38 cellular contexts compared by ENCODE assay signal in the genomic region with DNA sequence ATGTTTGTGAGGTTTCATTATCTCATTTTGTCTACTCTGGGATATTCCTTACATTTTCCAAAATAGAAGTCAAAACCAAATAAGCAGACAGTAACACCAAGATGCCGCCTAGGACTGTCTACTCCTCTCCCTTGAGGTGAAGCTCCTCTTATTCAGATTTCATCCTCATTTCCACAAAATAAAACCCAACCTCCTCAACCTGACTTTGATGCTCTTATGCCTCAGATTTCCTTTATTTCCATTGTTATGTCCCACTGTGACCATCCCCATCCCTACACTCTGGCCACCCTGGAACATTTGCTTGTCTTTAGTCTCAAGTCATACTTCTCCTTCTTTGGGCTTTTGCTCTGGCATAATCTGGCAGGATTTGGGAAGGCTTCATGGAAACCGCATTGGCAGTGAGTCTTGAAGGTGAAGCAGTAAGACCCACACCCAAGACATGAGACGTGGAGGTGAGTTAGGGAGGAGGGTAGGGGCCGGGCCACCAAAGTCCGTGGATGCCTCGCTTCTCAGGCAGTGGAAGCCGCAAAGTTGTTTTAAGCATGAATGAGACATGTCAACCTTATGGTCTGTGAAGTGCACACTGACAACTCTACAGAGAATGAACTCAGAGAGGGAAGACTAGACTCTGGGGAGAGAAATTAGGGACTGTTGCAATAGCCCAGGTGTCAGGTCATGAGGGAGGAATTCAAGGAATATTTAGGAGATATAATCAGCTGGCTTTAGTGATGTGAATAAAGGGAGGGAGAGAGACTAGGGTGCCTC.
"Had no signal": no experiment of that assay in that cellular context is flagged by ENCODE, and none has a peak within 500 bp of the region (broad histone marks: within the 10 kb centered on the region; RNA-seq: fewer than 3 reads in every experiment).

No MANE protein-coding gene starts in this region.

- ATAC-seq: activated CD4-positive, CD25-positive, alpha-beta regulatory T cell treated with anti-CD3 and anti-CD28 coated beads, Interleukin-2, amount 50 U/mL, for 24 hours; activated CD8-positive, alpha-beta T cell treated with anti-CD3 and anti-CD28 coated beads for 36 hours; activated naive CD4-positive, alpha-beta T cell treated with anti-CD3 and anti-CD28 coated beads, Interleukin-2, amount 50 U/mL, for 72 hours; activated T-cell treated with anti-CD3 and anti-CD28 coated beads, Interleukin-2, amount 50 U/mL, for 4 hours; activated T-cell treated with anti-CD3 and anti-CD28 coated beads, Interleukin-2, amount 50 U/mL, for 72 hours; activated T-helper 17 cell treated with anti-CD3 and anti-CD28 coated beads, Interleukin-2, amount 50 U/mL, for 72 hours; body of pancreas; WTC11 had no signal

- H3K9me3 Mint-ChIP-seq: activated CD4-positive, alpha-beta memory T cell treated with anti-CD3 and anti-CD28 coated beads for 36 hours; activated CD4-positive, alpha-beta T cell treated with anti-CD3 and anti-CD28 coated beads, Interleukin-2, amount 10 ng/mL, durations not matched to agents 24 days and 14 days; activated CD8-positive, alpha-beta T cell treated with anti-CD3 and anti-CD28 coated beads for 36 hours; activated naive CD4-positive, alpha-beta T cell treated with anti-CD3 and anti-CD28 coated beads for 36 hours; activated naive CD8-positive, alpha-beta T cell treated with anti-CD3 and anti-CD28 coated beads for 36 hours; activated T-cell treated with anti-CD3 and anti-CD28 coated beads, Interleukin-2, amount 50 U/mL, for 4 hours; activated T-cell treated with anti-CD3 and anti-CD28 coated beads, Interleukin-2, amount 50 U/mL, for 72 hours; activated T-helper 1 cell treated with anti-CD3 and anti-CD28 coated beads, Interleukin-12 subunit alpha, Interleukin-12 subunit beta, Interleukin-2, Interleukin-4 antibody, amounts not matched to agents 30 ng/mL and 10 ng/mL and 1 ng/mL, durations not matched to agents 14 hours and 24 hours and 36 hours; T-helper 1 cell treated with Interleukin-12 subunit alpha and Interleukin-12 subunit beta and Interleukin-4 antibody, amounts not matched to agents 30 μg/mL and 1 μg/mL, for 36 hours; T-helper 2 cell treated with Interferon-gamma antibody and Interleukin-4, amounts not matched to agents 5 μg/mL and 100 μg/mL, for 36 hours had no signal

- H3K27me3 Mint-ChIP-seq: activated CD4-positive, alpha-beta memory T cell treated with anti-CD3 and anti-CD28 coated beads for 36 hours; activated CD4-positive, alpha-beta T cell treated with anti-CD3 and anti-CD28 coated beads, Interleukin-2, amount 10 ng/mL, durations not matched to agents 24 days and 14 days; activated naive CD8-positive, alpha-beta T cell treated with anti-CD3 and anti-CD28 coated beads for 36 hours had no signal

- H3K27ac Mint-ChIP-seq: activated CD4-positive, alpha-beta memory T cell treated with anti-CD3 and anti-CD28 coated beads for 36 hours; activated CD4-positive, alpha-beta T cell treated with anti-CD3 and anti-CD28 coated beads, Interleukin-2, amount 10 ng/mL, durations not matched to agents 24 days and 14 days; activated CD8-positive, alpha-beta T cell treated with anti-CD3 and anti-CD28 coated beads for 36 hours; activated naive CD4-positive, alpha-beta T cell treated with anti-CD3 and anti-CD28 coated beads for 36 hours; activated naive CD4-positive, alpha-beta T cell treated with anti-CD3 and anti-CD28 coated beads, Interleukin-2, amount 50 U/mL, for 72 hours; activated naive CD8-positive, alpha-beta T cell treated with anti-CD3 and anti-CD28 coated beads for 36 hours; activated T-cell treated with anti-CD3 and anti-CD28 coated beads, Interleukin-2, amount 50 U/mL, for 72 hours; activated T-helper 1 cell treated with anti-CD3 and anti-CD28 coated beads, Interleukin-12 subunit alpha, Interleukin-12 subunit beta, Interleukin-2, Interleukin-4 antibody, amounts not matched to agents 30 ng/mL and 10 ng/mL and 1 ng/mL, durations not matched to agents 14 hours and 24 hours and 36 hours; activated T-helper 17 cell treated with anti-CD3 and anti-CD28 coated beads, Interleukin-2, amount 50 U/mL, for 72 hours; T-helper 1 cell treated with Interleukin-12 subunit alpha and Interleukin-12 subunit beta and Interleukin-4 antibody, amounts not matched to agents 30 μg/mL and 1 μg/mL, for 36 hours; T-helper 2 cell treated with Interferon-gamma antibody and Interleukin-4, amounts not matched to agents 5 μg/mL and 100 μg/mL, for 36 hours; WTC11 had no signal

- H3K4me3 Mint-ChIP-seq: activated CD4-positive, alpha-beta memory T cell treated with anti-CD3 and anti-CD28 coated beads for 36 hours; activated CD4-positive, alpha-beta T cell treated with anti-CD3 and anti-CD28 coated beads, Interleukin-2, amount 10 ng/mL, durations not matched to agents 24 days and 14 days; activated CD8-positive, alpha-beta T cell treated with anti-CD3 and anti-CD28 coated beads for 36 hours; activated naive CD4-positive, alpha-beta T cell treated with anti-CD3 and anti-CD28 coated beads for 36 hours; activated naive CD8-positive, alpha-beta T cell treated with anti-CD3 and anti-CD28 coated beads for 36 hours; activated T-cell treated with anti-CD3 and anti-CD28 coated beads, Interleukin-2, amount 50 U/mL, for 4 hours; activated T-cell treated with anti-CD3 and anti-CD28 coated beads, Interleukin-2, amount 50 U/mL, for 72 hours; activated T-helper 1 cell treated with anti-CD3 and anti-CD28 coated beads, Interleukin-12 subunit alpha, Interleukin-12 subunit beta, Interleukin-2, Interleukin-4 antibody, amounts not matched to agents 30 ng/mL and 10 ng/mL and 1 ng/mL, durations not matched to agents 14 hours and 24 hours and 36 hours; activated T-helper 17 cell treated with anti-CD3 and anti-CD28 coated beads, Interleukin-2, amount 50 U/mL, for 72 hours; T-helper 1 cell treated with Interleukin-12 subunit alpha and Interleukin-12 subunit beta and Interleukin-4 antibody, amounts not matched to agents 30 μg/mL and 1 μg/mL, for 36 hours; T-helper 2 cell treated with Interferon-gamma antibody and Interleukin-4, amounts not matched to agents 5 μg/mL and 100 μg/mL, for 36 hours; WTC11 had no signal

- H3K27ac ChIP-seq: adrenal gland, body of pancreas, brain microvascular endothelial cell, breast epithelium, WERI-Rb-1 had no signal

- H3K4me1 ChIP-seq: adrenal gland, body of pancreas, breast epithelium had no signal

- H3K9me3 ChIP-seq: adrenal gland, body of pancreas, breast epithelium had no signal

- H3K27me3 ChIP-seq: adrenal gland, body of pancreas, brain microvascular endothelial cell, breast epithelium had no signal

- H3K4me1 Mint-ChIP-seq: activated CD4-positive, alpha-beta T cell treated with anti-CD3 and anti-CD28 coated beads, Interleukin-2, amount 10 ng/mL, durations not matched to agents 24 days and 14 days; activated naive CD8-positive, alpha-beta T cell treated with anti-CD3 and anti-CD28 coated beads for 36 hours; activated T-helper 17 cell treated with anti-CD3 and anti-CD28 coated beads, Interleukin-2, amount 50 U/mL, for 72 hours had no signal

- DNase-seq: activated CD4-positive, alpha-beta memory T cell treated with anti-CD3 and anti-CD28 coated beads for 36 hours; activated CD4-positive, alpha-beta T cell treated with anti-CD3 and anti-CD28 coated beads for 1 hour; activated CD4-positive, alpha-beta T cell treated with anti-CD3 and anti-CD28 coated beads for 4 hours; activated CD4-positive, alpha-beta T cell treated with anti-CD3 and anti-CD28 coated beads, Interleukin-2, amount 10 ng/mL, durations not matched to agents 24 days and 14 days; activated CD4-positive, alpha-beta T cell treated with anti-CD3 and anti-CD28 coated beads, Interleukin-2, amount 50 U/mL, for 1 hour; activated CD4-positive, alpha-beta T cell treated with anti-CD3 and anti-CD28 coated beads, Interleukin-2, amount 50 U/mL, for 4 hours; activated CD4-positive, CD25-positive, alpha-beta regulatory T cell; activated CD8-positive, alpha-beta memory T cell treated with anti-CD3 and anti-CD28 coated beads, Interleukin-2, amount 50 U/mL, for 4 hours; activated CD8-positive, alpha-beta T cell treated with anti-CD3 and anti-CD28 coated beads for 36 hours; activated effector memory CD4-positive, alpha-beta T cell treated with anti-CD3 and anti-CD28 coated beads, Interleukin-2, amount 50 U/mL, for 16 hours; activated gamma-delta T cell treated with Interleukin-2 at 50 U/mL for 16 hours; activated naive CD4-positive, alpha-beta T cell; activated naive CD4-positive, alpha-beta T cell treated with anti-CD3 and anti-CD28 coated beads for 36 hours; activated naive CD4-positive, alpha-beta T cell treated with anti-CD3 and anti-CD28 coated beads, Interleukin-2, amount 50 U/mL, for 16 hours; activated naive CD8-positive, alpha-beta T cell treated with anti-CD3 and anti-CD28 coated beads for 36 hours; activated T-cell treated with anti-CD3 and anti-CD28 coated beads for 4 hours; activated T-cell treated with anti-CD3 and anti-CD28 coated beads, Interleukin-2, amount 50 U/mL, for 1 hour; activated T-cell treated with anti-CD3 and anti-CD28 coated beads, Interleukin-2, amount 50 U/mL, for 4 hours; activated T-cell treated with anti-CD3 and anti-CD28 coated beads, Interleukin-2, amount 50 U/mL, for 72 hours; amniotic stem cell; aorta; body of pancreas; brain microvascular endothelial cell; central memory CD4-positive, alpha-beta T cell; SW 1271; T-helper 1 cell; T-helper 2 cell; T-helper 9 cell; WERI-Rb-1 had no signal

- H3K36me3 ChIP-seq: adrenal gland, brain microvascular endothelial cell, breast epithelium, WERI-Rb-1 had no signal

- H3K4me3 ChIP-seq: adrenal gland, body of pancreas, breast epithelium had no signal

- H3K36me3 Mint-ChIP-seq: activated CD4-positive, alpha-beta memory T cell treated with anti-CD3 and anti-CD28 coated beads for 36 hours; activated naive CD4-positive, alpha-beta T cell treated with anti-CD3 and anti-CD28 coated beads, Interleukin-2, amount 50 U/mL, for 72 hours; activated naive CD8-positive, alpha-beta T cell treated with anti-CD3 and anti-CD28 coated beads for 36 hours; WTC11 had no signal
